Comparison of ENCODE assay signal across 18 cellular contexts in the genomic region with DNA sequence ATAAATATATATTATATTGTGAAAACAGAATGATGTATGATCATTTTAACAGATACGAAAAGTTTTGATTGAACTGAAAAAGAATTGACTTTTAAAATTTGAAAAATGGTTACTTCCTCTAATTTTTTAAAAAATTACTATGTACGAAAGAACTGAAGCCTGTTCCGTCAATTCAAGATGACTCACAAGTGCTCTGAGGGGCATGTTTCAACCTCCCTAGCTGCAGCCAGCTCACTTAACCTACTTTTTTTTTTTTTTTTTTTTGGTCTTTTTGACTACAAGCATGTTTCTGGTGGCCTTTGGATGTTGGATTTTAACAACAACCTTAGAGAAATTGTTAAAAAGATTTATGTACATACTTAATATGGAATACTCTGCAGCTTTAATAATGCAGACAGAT.
DNase-seq lines count a peak whose midpoint lies in the region; FAIRE-seq and TF ChIP-seq lines count a peak whose summit lies in the region.
"Had no signal": no experiment of that assay in that cellular context is flagged by ENCODE, and none has a peak within 500 bp of the region (broad histone marks: within the 10 kb centered on the region; RNA-seq: fewer than 3 reads in every experiment).

No MANE protein-coding gene starts in this region.

- DNase-seq in MV-4-11 (lab: John Stamatoyannopoulos, UW) (peak; percentile 80), bronchial epithelial cell (ENCODE audit: low read depth) (peak; percentile 25), urothelium cell line (ENCODE audit: low spot score) (peak; percentile 7), NCI-H128 (lab: John Stamatoyannopoulos, UW; ENCODE audit: unreplicated experiment) (no peak), cortex of kidney (lab: John Stamatoyannopoulos, UW) (no peak)
- DNase-seq in activated T-helper 2 cell treated with anti-CD3 and anti-CD28 coated beads, Interferon-gamma antibody, Interleukin-2, Interleukin-4, amounts not matched to agents 10 μg/mL and 5 μg/mL and 100 μg/mL, durations not matched to agents 14 hours and 24 hours and 36 hours (ENCODE audit: low spot score): no peak
- DNase-seq: Caco-2; CD4-positive, CD25-positive, alpha-beta regulatory T cell; DMS153; Karpas-422; NCI-H1436 treated with DMSO at 0.1 percent for 48 hours; NCI-H2029 treated with DMSO at 0.1 percent for 48 hours; NCI-H510A; NCI-H774 had no signal

- H3K79me2 ChIP-seq in OCI-LY3 (ENCODE audit: low read length): no peaks in the 10 kb centered on the region

- no peaks in the 10 kb centered on the region for H3K4me1 Mint-ChIP-seq in activated T-helper 2 cell treated with anti-CD3 and anti-CD28 coated beads, Interferon-gamma antibody, Interleukin-2, Interleukin-4, amounts not matched to agents 10 μg/mL and 5 μg/mL and 100 μg/mL, durations not matched to agents 14 hours and 24 hours and 36 hours (ENCODE audit: low read depth)
- H3K4me1 Mint-ChIP-seq: B cell; CD4-positive, CD25-positive, alpha-beta regulatory T cell had no signal

- no peaks in the 10 kb centered on the region for H4K20me1 ChIP-seq in OCI-LY3 (ENCODE audit: insufficient read depth, low read length)

- H3K4me3 Mint-ChIP-seq in activated T-helper 2 cell treated with anti-CD3 and anti-CD28 coated beads, Interferon-gamma antibody, Interleukin-2, Interleukin-4, amounts not matched to agents 10 μg/mL and 5 μg/mL and 100 μg/mL, durations not matched to agents 14 hours and 24 hours and 36 hours (ENCODE audit: low read depth): no peak overlapping the region
- H3K4me3 Mint-ChIP-seq: B cell; CD4-positive, CD25-positive, alpha-beta regulatory T cell had no signal

- H3K9me3 ChIP-seq in OCI-LY3 (ENCODE audit: insufficient read depth, low read length): no peaks in the 10 kb centered on the region

- peaks cover 7% of the 10 kb centered on the region for H3K9me3 Mint-ChIP-seq in activated T-helper 2 cell treated with anti-CD3 and anti-CD28 coated beads, Interferon-gamma antibody, Interleukin-2, Interleukin-4, amounts not matched to agents 10 μg/mL and 5 μg/mL and 100 μg/mL, durations not matched to agents 14 hours and 24 hours and 36 hours

- TF ChIP-seq CTCF in OCI-LY3 (IDR thresholded peaks at IDR 0.05; ENCODE audit: low read depth, low read length) (no peak), bronchial epithelial cell (IDR thresholded peaks at IDR 0.05; ENCODE audit: insufficient read depth, low read length, severe bottlenecking) (no peak)

- no peak overlapping the region for H3K4me3 ChIP-seq in OCI-LY3 (ENCODE audit: low read length)
- H3K4me3 ChIP-seq in bronchial epithelial cell (ENCODE audit: low read depth, low read length): no peak overlapping the region

- peak overlapping the region; percentile 18; the same call in 1 of the 2 replicates for H3K27ac ChIP-seq in OCI-LY3 (ENCODE audit: low read length)

- H3K27me3 ChIP-seq in OCI-LY3 (ENCODE audit: low read depth, low read length) (no peaks in the 10 kb centered on the region), bronchial epithelial cell (ENCODE audit: control insufficient read depth, insufficient read depth, low read length) (no peaks in the 10 kb centered on the region)

- no peaks in the 10 kb centered on the region for H3K36me3 Mint-ChIP-seq in activated T-helper 2 cell treated with anti-CD3 and anti-CD28 coated beads, Interferon-gamma antibody, Interleukin-2, Interleukin-4, amounts not matched to agents 10 μg/mL and 5 μg/mL and 100 μg/mL, durations not matched to agents 14 hours and 24 hours and 36 hours (ENCODE audit: low read depth)
- H3K36me3 Mint-ChIP-seq: CD4-positive, CD25-positive, alpha-beta regulatory T cell had no signal

- H3K27me3 Mint-ChIP-seq in activated T-helper 2 cell treated with anti-CD3 and anti-CD28 coated beads, Interferon-gamma antibody, Interleukin-2, Interleukin-4, amounts not matched to agents 10 μg/mL and 5 μg/mL and 100 μg/mL, durations not matched to agents 14 hours and 24 hours and 36 hours (ENCODE audit: low read depth): no peaks in the 10 kb centered on the region
- H3K27me3 Mint-ChIP-seq: B cell; CD4-positive, CD25-positive, alpha-beta regulatory T cell had no signal

- intact Hi-C loops in activated T-helper 2 cell treated with anti-CD3 and anti-CD28 coated beads, Interferon-gamma antibody, Interleukin-2, Interleukin-4, amounts not matched to agents 10 μg/mL and 5 μg/mL and 100 μg/mL, durations not matched to agents 14 hours and 24 hours and 36 hours (cut with micrococcal nuclease): no loop called here

- H3K9ac ChIP-seq in OCI-LY3 (ENCODE audit: low read length): no peak overlapping the region

- peak overlapping the region; percentile 38 for H3K4me2 ChIP-seq in OCI-LY3 (ENCODE audit: low read length)

- no peak for FAIRE-seq in bronchial epithelial cell (lab: Jason Lieb, UNC)
- FAIRE-seq in urothelium cell line (lab: Jason Lieb, UNC): no peak
- FAIRE-seq: GM12892, H54 had no signal

- H3K4me1 ChIP-seq in OCI-LY3 (ENCODE audit: low read length): peaks cover 10% of the 10 kb centered on the region
- H3K4me1 ChIP-seq: Caco-2 had no signal

- H2AFZ ChIP-seq in OCI-LY3 (ENCODE audit: low read depth, low read length): 0 out of 2 replicates have a peak overlapping the region, but pooled peaks have one; percentile 48

- H3K36me3 ChIP-seq in OCI-LY3 (replicated peaks; ENCODE audit: low read depth, low read length) (no peaks in the 10 kb centered on the region), bronchial epithelial cell (ENCODE audit: control insufficient read depth, insufficient read depth, low read length) (no peaks in the 10 kb centered on the region)

- H3K27ac Mint-ChIP-seq in activated T-helper 2 cell treated with anti-CD3 and anti-CD28 coated beads, Interferon-gamma antibody, Interleukin-2, Interleukin-4, amounts not matched to agents 10 μg/mL and 5 μg/mL and 100 μg/mL, durations not matched to agents 14 hours and 24 hours and 36 hours: no peak overlapping the region
- H3K27ac Mint-ChIP-seq: B cell; CD4-positive, CD25-positive, alpha-beta regulatory T cell had no signal

Comparison
In these comparisons a context has a peak if more than half of its experiments do, and no peak if none do; other contexts are left out.
1. DNase-seq: peak in MV-4-11 (single experiment), bronchial epithelial cell (single experiment) and urothelium cell line (single experiment); none in activated T-helper 2 cell treated with anti-CD3 and anti-CD28 coated beads, Interferon-gamma antibody, Interleukin-2, Interleukin-4, amounts not matched to agents 10 μg/mL and 5 μg/mL and 100 μg/mL, durations not matched to agents 14 hours and 24 hours and 36 hours (single experiment), NCI-H128 (single experiment) and cortex of kidney (single experiment).